Comparison of ENCODE assay signal across 10 cellular contexts in the genomic region with DNA sequence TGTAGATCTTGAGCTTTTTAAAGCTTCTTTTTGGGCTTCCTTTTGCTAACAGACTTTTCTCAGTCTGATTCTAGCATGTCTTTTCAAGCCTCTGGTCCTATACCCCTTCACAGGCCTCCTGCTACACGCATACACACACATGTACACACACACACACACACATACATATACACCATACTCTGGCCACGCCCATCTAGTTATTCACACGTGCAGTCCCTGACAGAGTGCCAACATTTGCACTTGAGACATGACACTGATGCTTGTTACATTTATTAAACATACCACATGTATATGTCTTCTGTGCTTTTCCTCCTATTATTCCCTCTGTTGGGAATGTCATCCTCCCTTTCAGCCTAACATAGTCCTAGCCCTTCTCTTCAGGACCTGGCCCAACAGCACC.
DNase-seq lines count a peak whose midpoint lies in the region; ATAC-seq and TF ChIP-seq lines count a peak whose summit lies in the region.
"Had no signal": no experiment of that assay in that cellular context is flagged by ENCODE, and none has a peak within 500 bp of the region (broad histone marks: within the 10 kb centered on the region; RNA-seq: fewer than 3 reads in every experiment).

No MANE protein-coding gene starts in this region.

- H3K4me1 ChIP-seq in right cardiac atrium (ENCODE audit: control insufficient read depth, insufficient read depth, low read length) (peaks cover 20% of the 10 kb centered on the region), neuronal stem cell (ENCODE audit: control insufficient read depth in 2 of 2, insufficient read depth in 1 of 2, low read depth in 1 of 2, low read length in 2 of 2) (peaks cover 20 to 23% of the 10 kb centered on the region in 2 donors), vagina (peaks cover 53% of the 10 kb centered on the region)
- peaks cover 11% of the 10 kb centered on the region for H3K4me1 ChIP-seq in CD4-positive, alpha-beta memory T cell (ENCODE audit: insufficient read depth, low read length)

- WGBS in right cardiac atrium, result 62% methylated on average over 3 of the region's 3 CpGs
- WGBS in neuronal stem cell (ENCODE audit: extremely low coverage in 2 of 2, insufficient read length in 2 of 2, insufficient replicate concordance in 1 of 2), 2 donors, result no CpG with 5 or more reads among the region's 3 CpGs

- peak overlapping the region; percentile 13 for H2BK5ac ChIP-seq in neuronal stem cell (ENCODE audit: low read length)

- H3K4me2 ChIP-seq in neuronal stem cell (ENCODE audit: insufficient read depth, low read length, poor library complexity, severe bottlenecking), result no peak overlapping the region

- H3K27ac ChIP-seq in right cardiac atrium (ENCODE audit: low read length) (peak overlapping the region; percentile 94), dorsolateral prefrontal cortex (peak overlapping the region in 56 of 59 donors; percentile 36 to 91 (median 78)), neuronal stem cell (replicated peaks; ENCODE audit: low read length) (peak overlapping the region; percentile 86), vagina (peak overlapping the region; percentile 79)
- no peak overlapping the region for H3K27ac ChIP-seq in CD4-positive, alpha-beta memory T cell (ENCODE audit: low read depth, low read length)

- H4K8ac ChIP-seq in neuronal stem cell (ENCODE audit: low read depth, low read length), result no peak overlapping the region

- H3K4me3 Mint-ChIP-seq in CD4-positive, alpha-beta memory T cell, result no peak overlapping the region

- no peak overlapping the region for H3K4me3 ChIP-seq in right cardiac atrium (ENCODE audit: low read length)
- H3K4me3 ChIP-seq in dorsolateral prefrontal cortex, result peak overlapping the region in 48 of 59 donors; percentile 3 to 53 (median 30)
- H3K4me3 ChIP-seq in neuronal stem cell (ENCODE audit: low read length in 2 of 2), result no peak overlapping the region
- no peak overlapping the region for H3K4me3 ChIP-seq in vagina
- H3K4me3 ChIP-seq in CD4-positive, alpha-beta memory T cell (ENCODE audit: low read length in 2 of 2), result no peak overlapping the region
- H3K4me3 ChIP-seq: body of pancreas had no signal

- H3K9ac ChIP-seq in neuronal stem cell (ENCODE audit: low read depth, low read length, poor library complexity), result no peak overlapping the region

- DNase-seq in right cardiac atrium (no peak), left cardiac atrium (no peak), dorsolateral prefrontal cortex (no peak), neuronal stem cell (ENCODE audit: low spot score) (no peak), vagina (ENCODE audit: extremely low spot score in 2 of 2) (no peak), midbrain (lab: John Stamatoyannopoulos, UW) (no peak)
- no peak for DNase-seq in CD4-positive, alpha-beta memory T cell
- DNase-seq: NCI-H1105 treated with DMSO at 0.1 percent for 48 hours had no signal

- peak overlapping the region; percentile 81 for H2AK5ac ChIP-seq in neuronal stem cell (ENCODE audit: low read depth, low read length)

- TF ChIP-seq POLR2A in vagina (IDR thresholded peaks at IDR 0.05), result no peak

- H3K18ac ChIP-seq in neuronal stem cell (ENCODE audit: low read length), result no peak overlapping the region

- no peak overlapping the region for H3K23ac ChIP-seq in neuronal stem cell (ENCODE audit: low read depth, low read length, poor library complexity)

- TF ChIP-seq CTCF in dorsolateral prefrontal cortex (IDR thresholded peaks at IDR 0.05 in 54 of 56, conservative IDR thresholded peaks at IDR 0.05 in 2 of 56; ENCODE audit: low read depth in 1 of 56, partially characterized antibody in 56 of 56) (no peak), vagina (IDR thresholded peaks at IDR 0.05) (no peak)

- no peak overlapping the region for H3K27ac Mint-ChIP-seq in CD4-positive, alpha-beta memory T cell

- H3K36me3 ChIP-seq in neuronal stem cell (replicated peaks in 1 of 2; ENCODE audit: control insufficient read depth in 2 of 2, insufficient read depth in 2 of 2, low read length in 2 of 2) (no peaks in the 10 kb centered on the region), vagina (no peaks in the 10 kb centered on the region)
- no peaks in the 10 kb centered on the region for H3K36me3 ChIP-seq in CD4-positive, alpha-beta memory T cell (ENCODE audit: insufficient read depth, low read length)

- H3K27me3 Mint-ChIP-seq in CD4-positive, alpha-beta memory T cell, result no peaks in the 10 kb centered on the region

- H3K14ac ChIP-seq in neuronal stem cell (ENCODE audit: low read length), result no peak overlapping the region

- H2BK15ac ChIP-seq in neuronal stem cell (ENCODE audit: low read length), result no peak overlapping the region

- ATAC-seq in right cardiac atrium (no peak), left cardiac atrium (no peak), GM21529 (IDR thresholded peaks at IDR 0.05; ENCODE audit: unreplicated experiment) (no peak)

- H3K9me3 Mint-ChIP-seq in CD4-positive, alpha-beta memory T cell, result peaks cover 2 to 27% (median 13%) of the 10 kb centered on the region in 8 donors

- H2BK12ac ChIP-seq in neuronal stem cell (ENCODE audit: low read length), result no peak overlapping the region

- no peaks in the 10 kb centered on the region for H3K27me3 ChIP-seq in right cardiac atrium (ENCODE audit: control insufficient read depth, insufficient read depth)
- no peaks in the 10 kb centered on the region for H3K27me3 ChIP-seq in dorsolateral prefrontal cortex
- no peaks in the 10 kb centered on the region for H3K27me3 ChIP-seq in neuronal stem cell (ENCODE audit: control insufficient read depth in 3 of 3, insufficient read depth in 3 of 3, low read depth in 1 of 3, low read length in 3 of 3)
- H3K27me3 ChIP-seq in vagina, result no peaks in the 10 kb centered on the region
- H3K27me3 ChIP-seq in CD4-positive, alpha-beta memory T cell (ENCODE audit: insufficient read depth, low read length), result no peaks in the 10 kb centered on the region
- H3K27me3 ChIP-seq: body of pancreas had no signal

- peak overlapping the region; percentile 75 for H2AFZ ChIP-seq in neuronal stem cell (ENCODE audit: low read length)

- H2BK120ac ChIP-seq in neuronal stem cell (ENCODE audit: low read depth, low read length), result no peak overlapping the region

- no peak overlapping the region for H3K4ac ChIP-seq in neuronal stem cell (ENCODE audit: low read length)

- H3K79me1 ChIP-seq in neuronal stem cell (ENCODE audit: low read depth, low read length), result no peaks in the 10 kb centered on the region

- no peaks in the 10 kb centered on the region for H3K9me3 ChIP-seq in right cardiac atrium (ENCODE audit: control insufficient read depth, low read length)
- H3K9me3 ChIP-seq in neuronal stem cell (replicated peaks in 1 of 2; ENCODE audit: control insufficient read depth in 2 of 2, insufficient read depth in 1 of 2, low read depth in 1 of 2, low read length in 2 of 2), result peaks cover 4 to 21% of the 10 kb centered on the region in 2 donors
- H3K9me3 ChIP-seq in vagina, result no peaks in the 10 kb centered on the region
- H3K9me3 ChIP-seq in CD4-positive, alpha-beta memory T cell (ENCODE audit: control insufficient read depth in 1 of 2, low read length in 2 of 2), result no peaks in the 10 kb centered on the region
- H3K9me3 ChIP-seq: body of pancreas had no signal

- CTCF ChIA-PET in CD4-positive, alpha-beta memory T cell (lab: Charles Lee; ENCODE audit: partially characterized antibody), result no interaction called here

- H3K4me1 Mint-ChIP-seq in CD4-positive, alpha-beta memory T cell, result peaks cover 9 to 15% (median 12%) of the 10 kb centered on the region in 4 donors

- POLR2A ChIA-PET in CD4-positive, alpha-beta memory T cell (lab: Charles Lee; ENCODE audit: partially characterized antibody), result no interaction called here

- no peak overlapping the region for H4K91ac ChIP-seq in neuronal stem cell (ENCODE audit: low read depth, low read length, poor library complexity)

- intact Hi-C loops in right cardiac atrium (cut with DNase I) (loop anchor here in 3 of 4 donors (5.0 to 10.0 kb wide), 2 partner anchors 46 to 98 kb away; no protein-coding TSS in a partner anchor), left cardiac atrium (cut with DNase I) (loop anchor here in 1 of 2 donors (10.0 kb wide), 1 partner anchor 98 kb away; no protein-coding TSS in a partner anchor), dorsolateral prefrontal cortex (cut with DNase I) (loop anchor here in 1 of 2 donors (2.0 kb wide), 1 partner anchor 44 kb away; no protein-coding TSS in a partner anchor), vagina (cut with DNase I) (loop anchor here (5.0 kb wide), 1 partner anchor 51 kb away; no protein-coding TSS in a partner anchor)
- intact Hi-C loops in CD4-positive, alpha-beta memory T cell (cut with micrococcal nuclease), result no loop called here

- peaks cover 1 to 6% of the 10 kb centered on the region in 2 donors for H3K36me3 Mint-ChIP-seq in CD4-positive, alpha-beta memory T cell

Comparison
In these comparisons a context has a peak if more than half of its experiments do, and no peak if none do; other contexts are left out.
1. H3K4me3 ChIP-seq: peak in dorsolateral prefrontal cortex (48 of 59); none in right cardiac atrium (single experiment), neuronal stem cell (0 of 2), vagina (0 of 2) and CD4-positive, alpha-beta memory T cell (0 of 2).